In genomic region chr5:103424008-103424407, GRCh38 we compare ENCODE assay signal across 17 cellular contexts.
DNase-seq lines count a peak whose midpoint lies in the region; ATAC-seq and TF ChIP-seq lines count a peak whose summit lies in the region.
"Had no signal": no experiment of that assay in that cellular context is flagged by ENCODE, and none has a peak within 500 bp of the region (broad histone marks: within the 10 kb centered on the region; RNA-seq: fewer than 3 reads in every experiment).

No MANE protein-coding gene starts in this region.

- peaks cover 97% of the 10 kb centered on the region for H3K4me1 Mint-ChIP-seq in HFFc6 (ENCODE audit: low read depth)
- H3K4me1 Mint-ChIP-seq in natural killer cell treated with Interleukin-12 subunit alpha and Interleukin-12 subunit beta and Interleukin-15 and Interleukin-18, amount 100 ng/mL, for 72 hours (ENCODE audit: low read depth in 2 of 2): no peaks in the 10 kb centered on the region

- peaks cover 22% of the 10 kb centered on the region for H3K4me1 ChIP-seq in SJSA1 (replicated peaks)
- H3K4me1 ChIP-seq: tibial artery had no signal

- no peak for TF ChIP-seq CTCF in HFFc6 (IDR thresholded peaks at IDR 0.05)

- H3K9me3 ChIP-seq in SJSA1 (replicated peaks): no peaks in the 10 kb centered on the region
- H3K9me3 ChIP-seq: heart right ventricle, tibial artery had no signal

- DNase-seq in HFFc6 (peak; percentile 67), SJSA1 (ENCODE audit: low read depth in 1 of 2, low spot score in 2 of 2) (no peak), fibroblast of the conjunctiva (ENCODE audit: low read depth) (peak; percentile 10), sciatic nerve (ENCODE audit: low spot score) (no peak), C1 segment of cervical spinal cord (lab: John Stamatoyannopoulos, UW) (no peak)
- DNase-seq in natural killer cell treated with Interleukin-12 subunit alpha and Interleukin-12 subunit beta and Interleukin-15 and Interleukin-18, amount 100 ng/mL, for 72 hours (ENCODE audit: low spot score): no peak
- DNase-seq: activated CD8-positive, alpha-beta memory T cell treated with anti-CD3 and anti-CD28 coated beads for 24 hours; activated effector memory CD4-positive, alpha-beta T cell treated with anti-CD3 and anti-CD28 coated beads, Interleukin-2, amount 50 U/mL, for 16 hours; DMS79 treated with DMSO at 0.1 percent for 48 hours; heart right ventricle; NCI-H187 treated with DMSO at 0.1 percent for 48 hours; NK-92 treated with Interleukin-12 subunit alpha and Interleukin-12 subunit beta, amount 100 ng/mL, for 24 hours; stimulated activated CD4-positive, alpha-beta T cell treated with anti-CD3 and anti-CD28 coated beads, Interleukin-2, amount 100 ng/mL, for 24 hours; tibial artery had no signal

- H3K36me3 Mint-ChIP-seq in HFFc6 (ENCODE audit: low read depth): no peaks in the 10 kb centered on the region
- no peaks in the 10 kb centered on the region for H3K36me3 Mint-ChIP-seq in natural killer cell treated with Interleukin-12 subunit alpha and Interleukin-12 subunit beta and Interleukin-15 and Interleukin-18, amount 100 ng/mL, for 72 hours

- intact Hi-C loops in sciatic nerve (cut with DNase I): no loop called here

- H3K4me3 ChIP-seq in SJSA1: no peak overlapping the region
- H3K4me3 ChIP-seq: cardiac muscle cell, heart right ventricle, tibial artery had no signal

- no peaks in the 10 kb centered on the region for H3K27me3 ChIP-seq in SJSA1 (replicated peaks)
- H3K27me3 ChIP-seq: cardiac muscle cell, heart right ventricle, tibial artery had no signal

- H3K36me3 ChIP-seq in SJSA1: no peaks in the 10 kb centered on the region
- H3K36me3 ChIP-seq: cardiac muscle cell, heart right ventricle, tibial artery had no signal

- H3K27me3 Mint-ChIP-seq in HFFc6 (ENCODE audit: insufficient read depth): no peaks in the 10 kb centered on the region
- peaks cover 6 to 10% of the 10 kb centered on the region in 2 donors for H3K27me3 Mint-ChIP-seq in natural killer cell treated with Interleukin-12 subunit alpha and Interleukin-12 subunit beta and Interleukin-15 and Interleukin-18, amount 100 ng/mL, for 72 hours

- H3K27ac Mint-ChIP-seq in HFFc6: peak overlapping the region; percentile 90
- no peak overlapping the region for H3K27ac Mint-ChIP-seq in natural killer cell treated with Interleukin-12 subunit alpha and Interleukin-12 subunit beta and Interleukin-15 and Interleukin-18, amount 100 ng/mL, for 72 hours

- no peaks in the 10 kb centered on the region for H3K9me3 Mint-ChIP-seq in HFFc6
- no peaks in the 10 kb centered on the region for H3K9me3 Mint-ChIP-seq in natural killer cell treated with Interleukin-12 subunit alpha and Interleukin-12 subunit beta and Interleukin-15 and Interleukin-18, amount 100 ng/mL, for 72 hours

- ATAC-seq in sciatic nerve: peak; percentile 46
- ATAC-seq in natural killer cell treated with Interleukin-12 subunit alpha and Interleukin-12 subunit beta and Interleukin-15 and Interleukin-18, amount 100 ng/mL, for 72 hours: no peak
- ATAC-seq in HG02571 (IDR thresholded peaks at IDR 0.05; ENCODE audit: unreplicated experiment): no peak
- ATAC-seq: left lobe of liver had no signal

- H3K27ac ChIP-seq in SJSA1: peak overlapping the region; percentile 16
- H3K27ac ChIP-seq: cardiac muscle cell, heart right ventricle, tibial artery had no signal

- peak overlapping the region; percentile 15 for H3K4me3 Mint-ChIP-seq in HFFc6
- H3K4me3 Mint-ChIP-seq in natural killer cell treated with Interleukin-12 subunit alpha and Interleukin-12 subunit beta and Interleukin-15 and Interleukin-18, amount 100 ng/mL, for 72 hours: no peak overlapping the region

Comparison
In these comparisons a context has a peak if more than half of its experiments do, and no peak if none do; other contexts are left out.
1. DNase-seq: peak in HFFc6 (single experiment) and fibroblast of the conjunctiva (single experiment); none in SJSA1 (0 of 2), sciatic nerve (single experiment), natural killer cell treated with Interleukin-12 subunit alpha and Interleukin-12 subunit beta and Interleukin-15 and Interleukin-18, amount 100 ng/mL, for 72 hours (single experiment) and C1 segment of cervical spinal cord (0 of 14).